ENCODE assay signal across 10 cellular contexts in genomic region chr13:46598820-46599180, GRCh38. TPM values are rescaled to one million over a fixed set of nuclear protein-coding genes. Genes with fewer than 3 reads are reported as not detected.
DNase-seq lines count a peak whose midpoint lies in the region; ATAC-seq lines count a peak whose summit lies in the region.
"Had no signal": no experiment of that assay in that cellular context is flagged by ENCODE, and none has a peak within 500 bp of the region (broad histone marks: within the 10 kb centered on the region; RNA-seq: fewer than 3 reads in every experiment).

No MANE protein-coding gene starts in this region.

- peaks cover 90% of the 10 kb centered on the region for H3K4me1 ChIP-seq in mononuclear cell (ENCODE audit: insufficient read depth, low read length)

- H3K27me3 ChIP-seq in mononuclear cell (ENCODE audit: insufficient read depth, low read length): no peaks in the 10 kb centered on the region
- H3K27me3 ChIP-seq: thyroid gland had no signal

- no peaks in the 10 kb centered on the region for H3K9me3 ChIP-seq in mononuclear cell (ENCODE audit: low read depth, low read length)
- H3K9me3 ChIP-seq: thyroid gland had no signal

- ATAC-seq in GM18511 (IDR thresholded peaks at IDR 0.05; ENCODE audit: unreplicated experiment): peak; percentile 50
- ATAC-seq in GM21381 (IDR thresholded peaks at IDR 0.05; ENCODE audit: unreplicated experiment): peak; percentile 36
- peak; percentile 64 for ATAC-seq in HG03354 (IDR thresholded peaks at IDR 0.05; ENCODE audit: poor library complexity, severe bottlenecking, unreplicated experiment)

- H3K4me3 ChIP-seq in mononuclear cell (ENCODE audit: low read length): peak overlapping the region; percentile 13
- H3K4me3 ChIP-seq: thyroid gland had no signal

- DNase-seq in NCI-H2081 treated with DMSO at 0.1 percent for 48 hours (lab: John Stamatoyannopoulos, UW): no peak
- no peak for DNase-seq in NCI-H2227 treated with DMSO at 0.1 percent for 48 hours (lab: John Stamatoyannopoulos, UW)
- no peak for DNase-seq in SIG-M5 (lab: John Stamatoyannopoulos, UW)
- no peak for DNase-seq in HuH-7.5 (ENCODE audit: low spot score)
- DNase-seq: mesendoderm, thyroid gland had no signal

RNA-seq across cellular contexts. Expression of gene LRCH1, which starts 45.8 kb away (rescaled TPM):
- total RNA-seq in mononuclear cell: 9.8 TPM
